Comparison of ENCODE assay signal across 28 cellular contexts in the genomic region with DNA sequence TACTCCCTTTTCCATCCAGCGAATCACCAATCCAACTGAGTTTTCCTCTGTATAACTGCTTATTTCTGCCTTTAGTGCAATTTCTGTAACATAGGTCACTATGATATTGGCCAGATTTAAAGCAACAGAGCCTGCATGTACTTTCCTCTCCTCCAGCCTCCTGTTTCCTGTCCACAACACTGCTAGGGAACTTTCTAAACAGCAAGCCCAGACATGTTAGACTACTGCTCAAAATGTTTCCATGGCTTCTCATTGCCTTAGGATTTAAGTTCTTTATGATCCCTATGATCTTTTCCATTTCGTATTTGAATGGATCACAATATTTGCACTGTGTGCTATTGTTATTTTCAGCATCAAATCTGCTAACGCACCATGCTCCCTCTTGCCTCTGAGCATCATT.
"Had no signal": no experiment of that assay in that cellular context is flagged by ENCODE, and none has a peak within 500 bp of the region (broad histone marks: within the 10 kb centered on the region; RNA-seq: fewer than 3 reads in every experiment).

No MANE protein-coding gene starts in this region.

- FAIRE-seq: small intestine, urothelium cell line had no signal

- H3K9ac ChIP-seq: neural progenitor cell, parathyroid adenoma had no signal

- H3K4me1 Mint-ChIP-seq: nephron; neural progenitor cell; stimulated activated effector memory CD8-positive, alpha-beta T cell treated with anti-CD3 and anti-CD28 coated beads, Interleukin-12 subunit alpha, Interleukin-12 subunit beta, amount 100 ng/mL, for 72 hours; stimulated activated naive B cell treated with anti-CD40 and anti-IgM and Interleukin-4, amounts not matched to agents 10 μg/mL and 1 μg/mL and 100 μg/mL, for 72 hours had no signal

- H3K4me1 ChIP-seq: neural progenitor cell, parathyroid adenoma, psoas muscle, right lobe of liver, sigmoid colon, stomach, thyroid gland, tibial nerve, upper lobe of left lung, vagina had no signal

- H3K4me2 ChIP-seq: neural progenitor cell had no signal

- H3K36me3 ChIP-seq: neural progenitor cell, ovary, right lobe of liver, sigmoid colon, stomach, thoracic aorta, thyroid gland, tibial nerve, upper lobe of left lung, vagina had no signal

- H3K27ac ChIP-seq: neural progenitor cell, ovary, parathyroid adenoma, psoas muscle, right lobe of liver, sigmoid colon, stomach, thoracic aorta, thyroid gland, tibial nerve, upper lobe of left lung, vagina had no signal

- H3K79me2 ChIP-seq: parathyroid adenoma had no signal

- H3K27ac Mint-ChIP-seq: nephron; neural progenitor cell; progenitor cell of endocrine pancreas; stimulated activated effector memory CD8-positive, alpha-beta T cell treated with anti-CD3 and anti-CD28 coated beads, Interleukin-12 subunit alpha, Interleukin-12 subunit beta, amount 100 ng/mL, for 72 hours; stimulated activated naive B cell treated with anti-CD40 and anti-IgM and Interleukin-4, amounts not matched to agents 10 μg/mL and 1 μg/mL and 100 μg/mL, for 72 hours; stimulated activated naive CD8-positive, alpha-beta T cell treated with anti-CD3 and anti-CD28 coated beads, Interleukin-15, Interleukin-2, amounts not matched to agents 100 ng/mL and 50 ng/mL, for 24 hours had no signal

- H3K4me3 Mint-ChIP-seq: nephron; neural progenitor cell; stimulated activated effector memory CD8-positive, alpha-beta T cell treated with anti-CD3 and anti-CD28 coated beads, Interleukin-12 subunit alpha, Interleukin-12 subunit beta, amount 100 ng/mL, for 72 hours; stimulated activated naive B cell treated with anti-CD40 and anti-IgM and Interleukin-4, amounts not matched to agents 10 μg/mL and 1 μg/mL and 100 μg/mL, for 72 hours; stimulated activated naive CD8-positive, alpha-beta T cell treated with anti-CD3 and anti-CD28 coated beads, Interleukin-15, Interleukin-2, amounts not matched to agents 100 ng/mL and 50 ng/mL, for 24 hours had no signal

- H3K27me3 ChIP-seq: neural progenitor cell, ovary, right lobe of liver, sigmoid colon, stomach, thyroid gland, tibial nerve, upper lobe of left lung, vagina had no signal

- H3K9me3 ChIP-seq: ovary, psoas muscle, right lobe of liver, thyroid gland, vagina had no signal

- H3K4me3 ChIP-seq: neural progenitor cell, ovary, psoas muscle, right lobe of liver, sigmoid colon, stomach, thoracic aorta, thyroid gland, tibial nerve, upper lobe of left lung, vagina had no signal

- ATAC-seq: psoas muscle; right cardiac atrium; right lobe of liver; stimulated activated effector memory CD8-positive, alpha-beta T cell treated with anti-CD3 and anti-CD28 coated beads, Interleukin-12 subunit alpha, Interleukin-12 subunit beta, amount 100 ng/mL, for 72 hours; stimulated activated naive B cell treated with anti-CD40 and anti-IgM and Interleukin-4, amounts not matched to agents 10 μg/mL and 1 μg/mL and 100 μg/mL, for 72 hours had no signal

- H3K36me3 Mint-ChIP-seq: neural progenitor cell; stimulated activated effector memory CD8-positive, alpha-beta T cell treated with anti-CD3 and anti-CD28 coated beads, Interleukin-12 subunit alpha, Interleukin-12 subunit beta, amount 100 ng/mL, for 72 hours; stimulated activated naive B cell treated with anti-CD40 and anti-IgM and Interleukin-4, amounts not matched to agents 10 μg/mL and 1 μg/mL and 100 μg/mL, for 72 hours had no signal

- DNase-seq: occipital lobe; ovary; posterior cingulate gyrus; psoas muscle; right cardiac atrium; right lobe of liver; sigmoid colon; small intestine; stimulated activated CD4-positive, alpha-beta T cell treated with anti-CD3 and anti-CD28 coated beads, Interleukin-15, amount 100 ng/mL, for 24 hours; stimulated activated CD4-positive, alpha-beta T cell treated with anti-CD3 and anti-CD28 coated beads, Interleukin-2, amount 100 ng/mL, for 24 hours; stimulated activated CD4-positive, alpha-beta T cell treated with anti-CD3 and anti-CD28 coated beads, Interleukin-2, amount 100 ng/mL, for 48 hours; stimulated activated CD4-positive, alpha-beta T cell treated with anti-CD3 and anti-CD28 coated beads, Interleukin-4, amount 100 ng/mL, for 24 hours; stimulated activated naive B cell treated with anti-CD40 and anti-IgM and Interleukin-4, amounts not matched to agents 10 μg/mL and 1 μg/mL and 100 μg/mL, for 72 hours; stimulated activated naive CD4-positive, alpha-beta T cell treated with Interleukin-2 at 50 U/mL for 16 hours; stomach; thyroid gland; trophoblast cell; upper lobe of left lung had no signal

- H2AFZ ChIP-seq: neural progenitor cell, parathyroid adenoma had no signal

- H3K27me3 Mint-ChIP-seq: progenitor cell of endocrine pancreas; stimulated activated naive B cell treated with anti-CD40 and anti-IgM and Interleukin-4, amounts not matched to agents 10 μg/mL and 1 μg/mL and 100 μg/mL, for 72 hours; stimulated activated naive CD8-positive, alpha-beta T cell treated with anti-CD3 and anti-CD28 coated beads, Interleukin-15, Interleukin-2, amounts not matched to agents 100 ng/mL and 50 ng/mL, for 24 hours had no signal
